Comparison of ENCODE assay signal across 15 cellular contexts in genomic region chr16:69718365-69718764, GRCh38. TPM values are rescaled to one million over a fixed set of nuclear protein-coding genes. Genes with fewer than 3 reads are reported as not detected.
DNase-seq lines count a peak whose midpoint lies in the region; ATAC-seq and TF ChIP-seq lines count a peak whose summit lies in the region.
"Had no signal": no experiment of that assay in that cellular context is flagged by ENCODE, and none has a peak within 500 bp of the region (broad histone marks: within the 10 kb centered on the region; RNA-seq: fewer than 3 reads in every experiment).

No MANE protein-coding gene starts in this region.

- H3K4me1 Mint-ChIP-seq in CD4-positive, alpha-beta T cell (ENCODE audit: low read depth): no peaks in the 10 kb centered on the region
- H3K4me1 Mint-ChIP-seq in WTC11: peaks cover 2% of the 10 kb centered on the region; the same call in 1 of the 2 replicates
- H3K4me1 Mint-ChIP-seq in nephron: no peaks in the 10 kb centered on the region
- H3K4me1 Mint-ChIP-seq in progenitor cell of endocrine pancreas (ENCODE audit: low read depth): peaks cover 17% of the 10 kb centered on the region

- intact Hi-C loops in CD4-positive, alpha-beta T cell (cut with DNase I, micrococcal nuclease): no loop called here

- H3K27ac Mint-ChIP-seq in CD4-positive, alpha-beta T cell: no peak overlapping the region
- 0 out of 2 replicates have a peak overlapping the region, but pooled peaks have one; percentile 13 for H3K27ac Mint-ChIP-seq in WTC11
- peak overlapping the region in 2 of 3 experiments; percentile 34 to 71 for H3K27ac Mint-ChIP-seq in nephron
- H3K27ac Mint-ChIP-seq in progenitor cell of endocrine pancreas: peak overlapping the region; percentile 71
- H3K27ac Mint-ChIP-seq: CD8-positive, alpha-beta T cell had no signal

- peak overlapping the region; percentile 15 for H3K4me3 Mint-ChIP-seq in CD4-positive, alpha-beta T cell
- no peak overlapping the region for H3K4me3 Mint-ChIP-seq in WTC11
- no peak overlapping the region for H3K4me3 Mint-ChIP-seq in nephron
- no peak overlapping the region for H3K4me3 Mint-ChIP-seq in progenitor cell of endocrine pancreas (ENCODE audit: low read depth)
- H3K4me3 Mint-ChIP-seq: CD8-positive, alpha-beta T cell had no signal

- H3K27me3 ChIP-seq in CD4-positive, alpha-beta T cell (ENCODE audit: control insufficient read depth, insufficient read depth, low read length): no peaks in the 10 kb centered on the region
- H3K27me3 ChIP-seq: BE2C had no signal

- POLR2A ChIA-PET in CD4-positive, alpha-beta T cell (lab: Charles Lee): no interaction called here
- POLR2A ChIA-PET in WTC11 (lab: Charles Lee): no interaction called here

- DNase-seq in CD4-positive, alpha-beta T cell: no peak
- DNase-seq in WTC11 (ENCODE audit: low spot score) (no peak), progenitor cell of endocrine pancreas (ENCODE audit: low spot score, unreplicated experiment) (no peak), cortex of kidney (lab: John Stamatoyannopoulos, UW) (no peak), GF-D8 (lab: John Stamatoyannopoulos, UW) (no peak)
- DNase-seq: BE2C, COR-L47, DND-41, GDM1, HCEC 1CT, IMR-90 had no signal

- ATAC-seq in CD4-positive, alpha-beta T cell (ENCODE audit: poor library complexity): no peak
- ATAC-seq in WTC11: no peak
- ATAC-seq in HG02798 (IDR thresholded peaks at IDR 0.05; ENCODE audit: poor library complexity, unreplicated experiment): no peak
- ATAC-seq: CD8-positive, alpha-beta T cell had no signal

- no peak for TF ChIP-seq CTCF in CD4-positive, alpha-beta T cell (IDR thresholded peaks at IDR 0.05)
- TF ChIP-seq CTCF in WTC11 (IDR thresholded peaks at IDR 0.05): no peak
- no peak for TF ChIP-seq CTCF in nephron (IDR thresholded peaks at IDR 0.05; ENCODE audit: unreplicated experiment in 3 of 3)
- TF ChIP-seq CTCF in progenitor cell of endocrine pancreas (IDR thresholded peaks at IDR 0.05; ENCODE audit: unreplicated experiment): no peak

- CTCF ChIA-PET in CD4-positive, alpha-beta T cell (lab: Charles Lee): interaction anchor here (0.6 kb wide), 1 partner anchor 816 kb away, joined by 3 read pairs; no protein-coding TSS in a partner anchor
- CTCF ChIA-PET in WTC11 (lab: Charles Lee): interaction anchor here (1.1 kb wide), 1 partner anchor 36 kb away, joined by 4 read pairs; the partner anchor contains the start of gene NOB1

- no peaks in the 10 kb centered on the region for H3K9me3 ChIP-seq in CD4-positive, alpha-beta T cell (ENCODE audit: control insufficient read depth, low read length)
- H3K9me3 ChIP-seq: BE2C had no signal

- no peak overlapping the region for H3K27ac ChIP-seq in CD4-positive, alpha-beta T cell (ENCODE audit: low read depth, low read length)
- H3K27ac ChIP-seq: C4-2B had no signal

- H3K36me3 Mint-ChIP-seq in CD4-positive, alpha-beta T cell (ENCODE audit: low read depth): no peaks in the 10 kb centered on the region
- no peaks in the 10 kb centered on the region for H3K36me3 Mint-ChIP-seq in WTC11
- peaks cover 34% of the 10 kb centered on the region for H3K36me3 Mint-ChIP-seq in nephron (ENCODE audit: low read depth)
- peaks cover 22% of the 10 kb centered on the region for H3K36me3 Mint-ChIP-seq in progenitor cell of endocrine pancreas (ENCODE audit: insufficient read depth)
- H3K36me3 Mint-ChIP-seq: CD8-positive, alpha-beta T cell had no signal

- no peaks in the 10 kb centered on the region for H3K9me3 Mint-ChIP-seq in CD4-positive, alpha-beta T cell
- no peaks in the 10 kb centered on the region for H3K9me3 Mint-ChIP-seq in WTC11
- H3K9me3 Mint-ChIP-seq in nephron: no peaks in the 10 kb centered on the region
- no peaks in the 10 kb centered on the region for H3K9me3 Mint-ChIP-seq in progenitor cell of endocrine pancreas (ENCODE audit: low read depth)
- H3K9me3 Mint-ChIP-seq: CD8-positive, alpha-beta T cell had no signal

- no peaks in the 10 kb centered on the region for H3K27me3 Mint-ChIP-seq in CD4-positive, alpha-beta T cell
- H3K27me3 Mint-ChIP-seq in WTC11 (ENCODE audit: low read depth): no peaks in the 10 kb centered on the region
- H3K27me3 Mint-ChIP-seq in nephron (ENCODE audit: low read depth): no peaks in the 10 kb centered on the region
- no peaks in the 10 kb centered on the region for H3K27me3 Mint-ChIP-seq in progenitor cell of endocrine pancreas

TF ChIP-seq in WTC11, 78 proteins besides CTCF, POLR2A, EP300 and RAD21 (continues in another document):
- TF ChIP-seq, protein P1, sequence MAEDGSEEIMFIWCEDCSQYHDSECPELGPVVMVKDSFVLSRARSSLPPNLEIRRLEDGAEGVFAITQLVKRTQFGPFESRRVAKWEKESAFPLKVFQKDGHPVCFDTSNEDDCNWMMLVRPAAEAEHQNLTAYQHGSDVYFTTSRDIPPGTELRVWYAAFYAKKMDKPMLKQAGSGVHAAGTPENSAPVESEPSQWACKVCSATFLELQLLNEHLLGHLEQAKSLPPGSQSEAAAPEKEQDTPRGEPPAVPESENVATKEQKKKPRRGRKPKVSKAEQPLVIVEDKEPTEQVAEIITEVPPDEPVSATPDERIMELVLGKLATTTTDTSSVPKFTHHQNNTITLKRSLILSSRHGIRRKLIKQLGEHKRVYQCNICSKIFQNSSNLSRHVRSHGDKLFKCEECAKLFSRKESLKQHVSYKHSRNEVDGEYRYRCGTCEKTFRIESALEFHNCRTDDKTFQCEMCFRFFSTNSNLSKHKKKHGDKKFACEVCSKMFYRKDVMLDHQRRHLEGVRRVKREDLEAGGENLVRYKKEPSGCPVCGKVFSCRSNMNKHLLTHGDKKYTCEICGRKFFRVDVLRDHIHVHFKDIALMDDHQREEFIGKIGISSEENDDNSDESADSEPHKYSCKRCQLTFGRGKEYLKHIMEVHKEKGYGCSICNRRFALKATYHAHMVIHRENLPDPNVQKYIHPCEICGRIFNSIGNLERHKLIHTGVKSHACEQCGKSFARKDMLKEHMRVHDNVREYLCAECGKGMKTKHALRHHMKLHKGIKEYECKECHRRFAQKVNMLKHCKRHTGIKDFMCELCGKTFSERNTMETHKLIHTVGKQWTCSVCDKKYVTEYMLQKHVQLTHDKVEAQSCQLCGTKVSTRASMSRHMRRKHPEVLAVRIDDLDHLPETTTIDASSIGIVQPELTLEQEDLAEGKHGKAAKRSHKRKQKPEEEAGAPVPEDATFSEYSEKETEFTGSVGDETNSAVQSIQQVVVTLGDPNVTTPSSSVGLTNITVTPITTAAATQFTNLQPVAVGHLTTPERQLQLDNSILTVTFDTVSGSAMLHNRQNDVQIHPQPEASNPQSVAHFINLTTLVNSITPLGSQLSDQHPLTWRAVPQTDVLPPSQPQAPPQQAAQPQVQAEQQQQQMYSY (CRISPR knock-in tag; IDR thresholded peaks at IDR 0.05): no peak
- TF ChIP-seq, protein P2, sequence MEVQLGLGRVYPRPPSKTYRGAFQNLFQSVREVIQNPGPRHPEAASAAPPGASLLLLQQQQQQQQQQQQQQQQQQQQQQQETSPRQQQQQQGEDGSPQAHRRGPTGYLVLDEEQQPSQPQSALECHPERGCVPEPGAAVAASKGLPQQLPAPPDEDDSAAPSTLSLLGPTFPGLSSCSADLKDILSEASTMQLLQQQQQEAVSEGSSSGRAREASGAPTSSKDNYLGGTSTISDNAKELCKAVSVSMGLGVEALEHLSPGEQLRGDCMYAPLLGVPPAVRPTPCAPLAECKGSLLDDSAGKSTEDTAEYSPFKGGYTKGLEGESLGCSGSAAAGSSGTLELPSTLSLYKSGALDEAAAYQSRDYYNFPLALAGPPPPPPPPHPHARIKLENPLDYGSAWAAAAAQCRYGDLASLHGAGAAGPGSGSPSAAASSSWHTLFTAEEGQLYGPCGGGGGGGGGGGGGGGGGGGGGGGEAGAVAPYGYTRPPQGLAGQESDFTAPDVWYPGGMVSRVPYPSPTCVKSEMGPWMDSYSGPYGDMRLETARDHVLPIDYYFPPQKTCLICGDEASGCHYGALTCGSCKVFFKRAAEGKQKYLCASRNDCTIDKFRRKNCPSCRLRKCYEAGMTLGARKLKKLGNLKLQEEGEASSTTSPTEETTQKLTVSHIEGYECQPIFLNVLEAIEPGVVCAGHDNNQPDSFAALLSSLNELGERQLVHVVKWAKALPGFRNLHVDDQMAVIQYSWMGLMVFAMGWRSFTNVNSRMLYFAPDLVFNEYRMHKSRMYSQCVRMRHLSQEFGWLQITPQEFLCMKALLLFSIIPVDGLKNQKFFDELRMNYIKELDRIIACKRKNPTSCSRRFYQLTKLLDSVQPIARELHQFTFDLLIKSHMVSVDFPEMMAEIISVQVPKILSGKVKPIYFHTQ (CRISPR knock-in tag; IDR thresholded peaks at IDR 0.05): no peak
- TF ChIP-seq FOXK1 (CRISPR knock-in tag; IDR thresholded peaks at IDR 0.05) (no peak), IRF2 (CRISPR knock-in tag; IDR thresholded peaks at IDR 0.05; ENCODE audit: borderline replicate concordance, low read depth) (no peak), GABPB1 (CRISPR knock-in tag; IDR thresholded peaks at IDR 0.05) (no peak), SOX15 (CRISPR knock-in tag; IDR thresholded peaks at IDR 0.05) (no peak), NFE2L1 (CRISPR knock-in tag; IDR thresholded peaks at IDR 0.05) (no peak), NFATC4 (CRISPR knock-in tag; IDR thresholded peaks at IDR 0.05) (no peak)
- TF ChIP-seq, protein P3, sequence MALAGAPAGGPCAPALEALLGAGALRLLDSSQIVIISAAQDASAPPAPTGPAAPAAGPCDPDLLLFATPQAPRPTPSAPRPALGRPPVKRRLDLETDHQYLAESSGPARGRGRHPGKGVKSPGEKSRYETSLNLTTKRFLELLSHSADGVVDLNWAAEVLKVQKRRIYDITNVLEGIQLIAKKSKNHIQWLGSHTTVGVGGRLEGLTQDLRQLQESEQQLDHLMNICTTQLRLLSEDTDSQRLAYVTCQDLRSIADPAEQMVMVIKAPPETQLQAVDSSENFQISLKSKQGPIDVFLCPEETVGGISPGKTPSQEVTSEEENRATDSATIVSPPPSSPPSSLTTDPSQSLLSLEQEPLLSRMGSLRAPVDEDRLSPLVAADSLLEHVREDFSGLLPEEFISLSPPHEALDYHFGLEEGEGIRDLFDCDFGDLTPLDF (CRISPR knock-in tag; IDR thresholded peaks at IDR 0.05): no peak
- TF ChIP-seq, protein P4, sequence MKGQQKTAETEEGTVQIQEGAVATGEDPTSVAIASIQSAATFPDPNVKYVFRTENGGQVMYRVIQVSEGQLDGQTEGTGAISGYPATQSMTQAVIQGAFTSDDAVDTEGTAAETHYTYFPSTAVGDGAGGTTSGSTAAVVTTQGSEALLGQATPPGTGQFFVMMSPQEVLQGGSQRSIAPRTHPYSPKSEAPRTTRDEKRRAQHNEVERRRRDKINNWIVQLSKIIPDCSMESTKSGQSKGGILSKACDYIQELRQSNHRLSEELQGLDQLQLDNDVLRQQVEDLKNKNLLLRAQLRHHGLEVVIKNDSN (CRISPR knock-in tag; IDR thresholded peaks at IDR 0.05): no peak

RNA-seq across cellular contexts. Expression of gene NQO1, which starts 8.0 kb away (rescaled TPM):
- under 1 TPM; 0.25 to 0.80 TPM for total RNA-seq in CD4-positive, alpha-beta T cell
- total RNA-seq in WTC11 (2021) (32.6 to 38.9 TPM (median 34.7 TPM) in 3 replicates), progenitor cell of endocrine pancreas (175 and 183 TPM in 2 replicates)

RNA-seq across cellular contexts. Expression of gene NOB1, which starts 36.4 kb away (rescaled TPM):
- total RNA-seq in CD4-positive, alpha-beta T cell: 10 to 100 TPM; 31.0 to 33.9 TPM
- 80.3 to 88.0 TPM (median 81.7 TPM) in 3 replicates for total RNA-seq in WTC11 (2021)
- 56.1 and 60.4 TPM in 2 replicates for total RNA-seq in progenitor cell of endocrine pancreas

RNA-seq across cellular contexts. Expression of gene WWP2, which starts 43.8 kb away (rescaled TPM):
- total RNA-seq in CD4-positive, alpha-beta T cell: 10 to 100 TPM; 41.9 to 43.0 TPM
- 37.9 to 39.1 TPM (median 39.0 TPM) in 3 replicates for total RNA-seq in WTC11 (2021)
- 58.8 and 62.3 TPM in 2 replicates for total RNA-seq in progenitor cell of endocrine pancreas

Comparison
In these comparisons a context has a peak if more than half of its experiments do, and no peak if none do; other contexts are left out.
1. RNA of gene NQO1, which starts 8.0 kb away (total RNA-seq): 175 to 183 TPM in progenitor cell of endocrine pancreas and 32.6 to 38.9 TPM in WTC11; 0.25 to 0.80 TPM in CD4-positive, alpha-beta T cell; every median in the first group is over 10 times any median in the second.